ENCODE assay signal across 11 cellular contexts in the genomic region with DNA sequence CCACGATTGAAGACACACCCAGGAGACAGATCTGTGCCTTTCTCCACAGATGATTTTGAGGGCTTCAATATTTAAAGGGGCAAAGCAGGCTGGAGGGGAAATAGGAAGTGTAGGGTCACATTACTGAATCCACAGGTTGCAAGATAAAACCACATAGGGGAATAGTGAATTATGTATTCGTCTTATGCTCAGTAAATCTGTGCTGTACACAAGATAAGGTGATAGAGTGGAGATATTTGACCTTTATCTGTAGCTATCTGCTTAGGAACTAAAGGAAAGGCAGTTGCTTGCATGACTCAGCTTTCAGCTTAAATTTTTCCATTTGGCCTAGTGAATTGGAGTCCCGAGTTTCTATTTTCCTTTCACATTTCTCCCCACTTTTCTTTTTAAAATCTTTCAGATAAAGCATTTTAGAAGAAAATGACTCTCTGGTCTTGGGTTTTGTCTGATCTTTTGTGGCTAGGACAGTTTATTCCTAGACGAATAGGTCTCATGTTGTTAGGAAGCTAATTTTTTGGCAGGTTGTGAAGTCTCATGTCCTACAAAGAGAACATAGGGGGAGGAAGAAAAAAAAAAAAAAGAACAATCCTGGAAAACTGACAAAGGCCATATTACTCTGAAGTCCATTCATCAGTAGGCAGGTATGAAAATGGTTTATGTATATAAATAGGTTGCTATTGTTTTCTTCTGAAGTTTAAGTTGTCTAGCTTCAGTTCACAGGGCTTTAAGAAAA. TPM values are rescaled to one million over a fixed set of nuclear protein-coding genes. Genes with fewer than 3 reads are reported as not detected.
DNase-seq lines count a peak whose midpoint lies in the region; ATAC-seq and TF ChIP-seq lines count a peak whose summit lies in the region.
"Had no signal": no experiment of that assay in that cellular context is flagged by ENCODE, and none has a peak within 500 bp of the region (broad histone marks: within the 10 kb centered on the region; RNA-seq: fewer than 3 reads in every experiment).

No MANE protein-coding gene starts in this region.

- peak; percentile 15 for DNase-seq in Daoy (ENCODE audit: low read depth)
- DNase-seq in Panc1 (ENCODE audit: low read depth, low spot score), result no peak
- peak; percentile 41 for DNase-seq in fibroblast of pulmonary artery (ENCODE audit: low read depth)
- DNase-seq in OCI-LY7 (ENCODE audit: low spot score), result no peak
- no peak for DNase-seq in amniotic stem cell (lab: John Stamatoyannopoulos, UW)
- DNase-seq in SKM-1 (lab: John Stamatoyannopoulos, UW; ENCODE audit: unreplicated experiment), result no peak
- DNase-seq: activated effector memory CD4-positive, alpha-beta T cell treated with anti-CD3 and anti-CD28 coated beads, Interleukin-2, amount 50 U/mL, for 16 hours; CD4-positive, alpha-beta memory T cell; NCI-H2081 had no signal

- H3K9me2 ChIP-seq in OCI-LY7 (ENCODE audit: insufficient read depth, low read length), result no peaks in the 10 kb centered on the region

- H2AFZ ChIP-seq in parathyroid adenoma (no peak overlapping the region), OCI-LY7 (ENCODE audit: low read length) (no peak overlapping the region)

- H3K9ac ChIP-seq in parathyroid adenoma, result no peak overlapping the region

- H4K20me1 ChIP-seq in OCI-LY7 (ENCODE audit: insufficient read depth, low read length), result no peaks in the 10 kb centered on the region

- no peaks in the 10 kb centered on the region for H3K9me3 ChIP-seq in Panc1 (ENCODE audit: control insufficient read depth, insufficient read depth, low read depth, low read length)
- no peaks in the 10 kb centered on the region for H3K9me3 ChIP-seq in parathyroid adenoma (ENCODE audit: control insufficient read depth, low read length)
- no peaks in the 10 kb centered on the region for H3K9me3 ChIP-seq in OCI-LY7 (ENCODE audit: low read length)

- H3K27ac ChIP-seq in Panc1 (ENCODE audit: low read length) (peak overlapping the region; percentile 75), parathyroid adenoma (peak overlapping the region; percentile 64), OCI-LY7 (ENCODE audit: low read depth, low read length, poor library complexity, severe bottlenecking) (no peak overlapping the region)

- in situ Hi-C loops in Panc1 (cut with HindIII; ENCODE audit: low pct_unique_long_range_greater_than_20kb, low sequenced_read_pairs), result no loop called here

- BruUV-seq in Panc1 (replicated peaks; lab: Mats Ljungman, UMichigan), result no TSS peak
- no TSS peak for BruUV-seq in OCI-LY7 (replicated peaks; lab: Mats Ljungman, UMichigan)

- H3K4me2 ChIP-seq in parathyroid adenoma (ENCODE audit: low read length), result peak overlapping the region; percentile 61
- H3K4me2 ChIP-seq in OCI-LY7 (ENCODE audit: low read length), result no peak overlapping the region

- POLR2A ChIA-PET in Panc1 (lab: Charles Lee) (no interaction called here), OCI-LY7 (lab: Charles Lee) (interaction anchor here (0.6 to 1.6 kb wide), 8 partner anchors 9 to 302 kb away, joined by 3 to 4 read pairs (median 4); no protein-coding TSS in a partner anchor)

- H3K79me2 ChIP-seq in parathyroid adenoma (no peaks in the 10 kb centered on the region), OCI-LY7 (ENCODE audit: insufficient read depth, low read depth, low read length) (no peaks in the 10 kb centered on the region)

- H3K4me3 ChIP-seq in Panc1 (ENCODE audit: low read depth in 2 of 2, low read length in 2 of 2), result no peak overlapping the region
- H3K4me3 ChIP-seq in fibroblast of pulmonary artery (replicated peaks; ENCODE audit: low read depth, low read length), result no peak overlapping the region
- peak overlapping the region; percentile 33 for H3K4me3 ChIP-seq in parathyroid adenoma (ENCODE audit: low read depth, low read length)
- no peak overlapping the region for H3K4me3 ChIP-seq in OCI-LY7 (ENCODE audit: low read depth, low read length, poor library complexity, severe bottlenecking)

- no peaks in the 10 kb centered on the region for H3K36me3 ChIP-seq in Panc1 (ENCODE audit: control insufficient read depth, insufficient read depth, low read length)
- H3K36me3 ChIP-seq in parathyroid adenoma (ENCODE audit: control insufficient read depth, insufficient read depth, low read length), result no peaks in the 10 kb centered on the region
- no peaks in the 10 kb centered on the region for H3K36me3 ChIP-seq in OCI-LY7 (ENCODE audit: insufficient read depth, low read length)

- CTCF ChIA-PET in Panc1 (lab: Charles Lee), result interaction anchor here (0.7 kb wide), 2 partner anchors 164 to 380 kb away, joined by 3 to 4 read pairs; no protein-coding TSS in a partner anchor
- CTCF ChIA-PET in OCI-LY7 (lab: Charles Lee; ENCODE audit: unreplicated experiment), result no interaction called here

- ATAC-seq in Panc1 (peak; percentile 51; the same call in 1 of the 2 replicates), GM19023 (IDR thresholded peaks at IDR 0.05; ENCODE audit: unreplicated experiment) (no peak)

- H3K27me3 ChIP-seq in Panc1 (ENCODE audit: control insufficient read depth, insufficient read depth, low read length) (no peaks in the 10 kb centered on the region), parathyroid adenoma (ENCODE audit: control insufficient read depth, insufficient read depth, low read length) (no peaks in the 10 kb centered on the region)

- intact Hi-C loops in Panc1 (cut with micrococcal nuclease; ENCODE audit: unreplicated experiment), result no loop called here
- intact Hi-C loops in OCI-LY7 (cut with micrococcal nuclease; ENCODE audit: unreplicated experiment), result no loop called here

- H3K4me1 ChIP-seq in Panc1 (ENCODE audit: control insufficient read depth, insufficient read depth, low read length) (peaks cover 4% of the 10 kb centered on the region; the same call in 1 of the 2 replicates), parathyroid adenoma (peaks cover 3% of the 10 kb centered on the region), OCI-LY7 (ENCODE audit: insufficient read depth, low read length, poor library complexity, severe bottlenecking) (no peaks in the 10 kb centered on the region)

- TF ChIP-seq CTCF in Panc1 (IDR thresholded peaks at IDR 0.05) (no peak), fibroblast of pulmonary artery (IDR thresholded peaks at IDR 0.05; ENCODE audit: low read length, missing control alignments) (no peak), parathyroid adenoma (IDR thresholded peaks at IDR 0.05) (no peak), OCI-LY7 (conservative IDR thresholded peaks at IDR 0.05; ENCODE audit: low read length) (no peak)

RNA-seq across cellular contexts. Expression of a gene that starts 55.4 kb away (rescaled TPM):
- 11.5 TPM in 2 replicates for total RNA-seq in Daoy (2014; rRNA removed; shearing (Covaris generic))
- total RNA-seq in Panc1 (2021; ENCODE audit: unreplicated experiment) (6.6 TPM), OCI-LY7 (2022) (16.6 and 17.4 TPM in 2 replicates)
- 10.9 TPM for polyA plus RNA-seq in Panc1 (2012; ENCODE audit: insufficient read length)
- total RNA-seq in OCI-LY7 (2014; rRNA removed; shearing (Covaris generic)), result 14.2 and 19.8 TPM in 2 replicates

Comparison
In these comparisons a context has a peak if more than half of its experiments do, and no peak if none do; other contexts are left out.
1. DNase-seq: peak in Daoy (single experiment) and fibroblast of pulmonary artery (single experiment); none in Panc1 (single experiment), OCI-LY7 (single experiment), amniotic stem cell (single experiment) and SKM-1 (single experiment).